Comparison of ENCODE assay signal across 8 cellular contexts in the genomic region with DNA sequence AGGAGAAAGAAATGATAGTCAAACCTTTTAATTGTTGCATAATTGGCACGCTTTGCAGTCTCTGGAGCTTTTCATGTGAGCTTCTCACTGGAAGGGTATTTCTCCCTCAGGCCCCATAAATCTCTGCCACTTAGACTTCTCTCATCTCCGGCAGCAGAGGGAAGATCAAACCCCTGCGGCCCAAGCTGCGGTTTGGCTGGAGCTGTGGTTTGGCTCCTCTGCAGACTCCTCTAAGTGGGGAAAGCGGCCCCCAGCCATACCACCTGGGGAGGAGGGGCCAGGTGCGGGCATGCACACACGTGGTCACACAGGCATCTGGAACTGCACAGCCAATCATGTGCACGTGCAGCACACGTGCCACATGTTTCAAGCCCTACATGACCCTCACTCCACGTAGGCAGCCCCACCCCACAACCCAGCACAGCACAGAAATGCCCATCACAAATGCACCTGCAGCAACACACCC. TPM values are rescaled to one million over a fixed set of nuclear protein-coding genes. Genes with fewer than 3 reads are reported as not detected.
DNase-seq lines count a peak whose midpoint lies in the region; ATAC-seq lines count a peak whose summit lies in the region.

No MANE protein-coding gene starts in this region.

- H3K9me3 Mint-ChIP-seq in stimulated activated naive B cell treated with anti-CD40 and anti-IgM and Interleukin-4, amounts not matched to agents 10 μg/mL and 1 μg/mL and 100 μg/mL, for 72 hours = no peaks in the 10 kb centered on the region

- ATAC-seq in GM21367 (IDR thresholded peaks at IDR 0.05; ENCODE audit: unreplicated experiment) (no peak), HG03025 (IDR thresholded peaks at IDR 0.05; ENCODE audit: low FRiP score, unreplicated experiment) (no peak)
- no peak for ATAC-seq in stimulated activated naive B cell treated with anti-CD40 and anti-IgM and Interleukin-4, amounts not matched to agents 10 μg/mL and 1 μg/mL and 100 μg/mL, for 72 hours (replicated peaks)

- no peak overlapping the region for H3K27ac Mint-ChIP-seq in stimulated activated naive B cell treated with anti-CD40 and anti-IgM and Interleukin-4, amounts not matched to agents 10 μg/mL and 1 μg/mL and 100 μg/mL, for 72 hours

- H3K27me3 Mint-ChIP-seq in stimulated activated naive B cell treated with anti-CD40 and anti-IgM and Interleukin-4, amounts not matched to agents 10 μg/mL and 1 μg/mL and 100 μg/mL, for 72 hours = peaks cover 50 to 71% of the 10 kb centered on the region in 2 donors

- H3K36me3 Mint-ChIP-seq in stimulated activated naive B cell treated with anti-CD40 and anti-IgM and Interleukin-4, amounts not matched to agents 10 μg/mL and 1 μg/mL and 100 μg/mL, for 72 hours = no peaks in the 10 kb centered on the region

- no peak overlapping the region for H3K4me3 Mint-ChIP-seq in stimulated activated naive B cell treated with anti-CD40 and anti-IgM and Interleukin-4, amounts not matched to agents 10 μg/mL and 1 μg/mL and 100 μg/mL, for 72 hours

- DNase-seq in DMS153 treated with DMSO at 0.1 percent for 48 hours (lab: John Stamatoyannopoulos, UW; ENCODE audit: unreplicated experiment) (peak; percentile 48), NCI-H1105 treated with DMSO at 0.1 percent for 48 hours (lab: John Stamatoyannopoulos, UW) (peak; percentile 90), myocyte (ENCODE audit: low read depth) (peak; percentile 60)
- DNase-seq in activated CD4-positive, alpha-beta T cell treated with anti-CD3 and anti-CD28 coated beads, Interleukin-2, amount 50 U/mL, for 1 hour = peak; percentile 3
- no peak for DNase-seq in activated effector memory CD4-positive, alpha-beta T cell treated with anti-CD3 and anti-CD28 coated beads, Interleukin-2, amount 50 U/mL, for 16 hours
- no peak for DNase-seq in stimulated activated naive B cell treated with anti-CD40 and anti-IgM and Interleukin-4, amounts not matched to agents 10 μg/mL and 1 μg/mL and 100 μg/mL, for 72 hours

- no peaks in the 10 kb centered on the region for H3K4me1 Mint-ChIP-seq in stimulated activated naive B cell treated with anti-CD40 and anti-IgM and Interleukin-4, amounts not matched to agents 10 μg/mL and 1 μg/mL and 100 μg/mL, for 72 hours

RNA-seq across cellular contexts. Expression of a gene that starts 58.3 kb away (rescaled TPM):
- total RNA-seq in myocyte = 22.5 and 41.7 TPM in 2 replicates
- polyA plus RNA-seq in myocyte (2012) = 17.3 TPM

Comparison
In these comparisons a context has a peak if more than half of its experiments do, and no peak if none do; other contexts are left out.
1. DNase-seq: peak in DMS153 treated with DMSO at 0.1 percent for 48 hours (single experiment), NCI-H1105 treated with DMSO at 0.1 percent for 48 hours (single experiment), activated CD4-positive, alpha-beta T cell treated with anti-CD3 and anti-CD28 coated beads, Interleukin-2, amount 50 U/mL, for 1 hour (single experiment) and myocyte (single experiment); none in activated effector memory CD4-positive, alpha-beta T cell treated with anti-CD3 and anti-CD28 coated beads, Interleukin-2, amount 50 U/mL, for 16 hours (single experiment) and stimulated activated naive B cell treated with anti-CD40 and anti-IgM and Interleukin-4, amounts not matched to agents 10 μg/mL and 1 μg/mL and 100 μg/mL, for 72 hours (single experiment).